ENCODE assay signal across 8 cellular contexts in genomic region chr6:27176523-27177391, GRCh38.
DNase-seq lines count a peak whose midpoint lies in the region; ATAC-seq and TF ChIP-seq lines count a peak whose summit lies in the region.
"Not testable (repeated sequence)": the region's sequence is repeated elsewhere in the genome, so short reads cannot be mapped to it uniquely, and the experiment has no call there.

No MANE protein-coding gene starts in this region.

- peaks cover 89% of the 10 kb centered on the region for H3K27me3 ChIP-seq in WERI-Rb-1 (ENCODE audit: insufficient read depth, low read depth, severe bottlenecking)
- H3K27me3 ChIP-seq in neural progenitor cell = not testable (repeated sequence)

- intact Hi-C loops in Right ventricle myocardium superior (cut with DNase I) = loop anchor here (5.0 kb wide), 1 partner anchor 721 kb away; no protein-coding TSS in a partner anchor

- peak overlapping the region; percentile 92 for H3K4me2 ChIP-seq in neural progenitor cell

- in situ Hi-C loops in astrocyte of the spinal cord (cut with HindIII; ENCODE audit: low sequenced_read_pairs) = not testable (repeated sequence)

- H3K9me3 Mint-ChIP-seq in neural progenitor cell = peaks cover 17% of the 10 kb centered on the region

- not testable (repeated sequence) for H4K20me1 ChIP-seq in neural progenitor cell (ENCODE audit: low read depth)

- peaks cover 18% of the 10 kb centered on the region for H3K27me3 Mint-ChIP-seq in neural progenitor cell (ENCODE audit: insufficient read depth, low read depth)

- TF ChIP-seq CTCF in WERI-Rb-1 (IDR thresholded peaks at IDR 0.05; ENCODE audit: low read depth, low read length); astrocyte of the spinal cord (IDR thresholded peaks at IDR 0.05; ENCODE audit: low read depth, low read length); neural progenitor cell (IDR thresholded peaks at IDR 0.05): not testable (repeated sequence)

- peaks cover 19% of the 10 kb centered on the region for H3F3A ChIP-seq in neural progenitor cell (ENCODE audit: low read depth)

- not testable (repeated sequence) for H3K9ac ChIP-seq in neural progenitor cell

- DNase-seq in DMS 273 (lab: John Stamatoyannopoulos, UW; ENCODE audit: unreplicated experiment) (peak; percentile 80), NCI-H2227 (lab: John Stamatoyannopoulos, UW; ENCODE audit: unreplicated experiment) (peak; percentile 76), WERI-Rb-1 (peak; percentile 31), astrocyte of the spinal cord (ENCODE audit: low read depth, low spot score) (peak; percentile 76), Right ventricle myocardium superior (peak; percentile 70), neural progenitor cell (ENCODE audit: low spot score) (peak; percentile 66)
- DNase-seq in stimulated activated naive CD8-positive, alpha-beta T cell treated with anti-CD3 and anti-CD28 coated beads, Interleukin-15, Interleukin-2, amounts not matched to agents 100 U/mL and 50 U/mL, for 24 hours = peak; percentile 66

- H3K4me3 ChIP-seq in WERI-Rb-1 (ENCODE audit: low read depth, low read length) = peak overlapping the region; percentile 78
- peak overlapping the region; percentile 99 for H3K4me3 ChIP-seq in astrocyte of the spinal cord (ENCODE audit: low read depth, low read length)
- H3K4me3 ChIP-seq in neural progenitor cell = peak overlapping the region; percentile 100

- peak; percentile 33 for ATAC-seq in HG02798 (IDR thresholded peaks at IDR 0.05; ENCODE audit: poor library complexity, unreplicated experiment)
- ATAC-seq in Right ventricle myocardium superior (ENCODE audit: poor library complexity) = peak; percentile 95
- peak; percentile 21 for ATAC-seq in stimulated activated naive CD8-positive, alpha-beta T cell treated with anti-CD3 and anti-CD28 coated beads, Interleukin-15, Interleukin-2, amounts not matched to agents 100 U/mL and 50 U/mL, for 24 hours

- not testable (repeated sequence) for H3K27ac ChIP-seq in WERI-Rb-1
- peak overlapping the region; percentile 88 for H3K27ac ChIP-seq in neural progenitor cell

- H3K4me1 Mint-ChIP-seq in neural progenitor cell = peaks cover 11% of the 10 kb centered on the region

- H3K36me3 Mint-ChIP-seq in neural progenitor cell = not testable (repeated sequence)

- not testable (repeated sequence) for H3K36me3 ChIP-seq in WERI-Rb-1, neural progenitor cell

- H3K79me2 ChIP-seq in neural progenitor cell (ENCODE audit: low read depth) = not testable (repeated sequence)

- peak overlapping the region; percentile 88 for H3K27ac Mint-ChIP-seq in neural progenitor cell

- H2AFZ ChIP-seq in neural progenitor cell (replicated peaks) = peak overlapping the region; percentile 60

- H3K9me3 ChIP-seq in WERI-Rb-1 (ENCODE audit: severe bottlenecking) = peaks cover 48% of the 10 kb centered on the region
- H3K9me3 ChIP-seq in neural progenitor cell (ENCODE audit: low read depth) = not testable (repeated sequence)

- not testable (repeated sequence) for H3K4me1 ChIP-seq in neural progenitor cell

- H3K4me3 Mint-ChIP-seq in neural progenitor cell = peak overlapping the region; percentile 97

Comparison
In these comparisons a context has a peak if more than half of its experiments do, and no peak if none do; other contexts are left out.
1. ATAC-seq: peak in every context shown above with its lines; median percentile 95 in Right ventricle myocardium superior; 33 in HG02798; 21 in stimulated activated naive CD8-positive, alpha-beta T cell treated with anti-CD3 and anti-CD28 coated beads, Interleukin-15, Interleukin-2, amounts not matched to agents 100 U/mL and 50 U/mL, for 24 hours.